Comparison of ENCODE assay signal across 2 cellular contexts in the genomic region with DNA sequence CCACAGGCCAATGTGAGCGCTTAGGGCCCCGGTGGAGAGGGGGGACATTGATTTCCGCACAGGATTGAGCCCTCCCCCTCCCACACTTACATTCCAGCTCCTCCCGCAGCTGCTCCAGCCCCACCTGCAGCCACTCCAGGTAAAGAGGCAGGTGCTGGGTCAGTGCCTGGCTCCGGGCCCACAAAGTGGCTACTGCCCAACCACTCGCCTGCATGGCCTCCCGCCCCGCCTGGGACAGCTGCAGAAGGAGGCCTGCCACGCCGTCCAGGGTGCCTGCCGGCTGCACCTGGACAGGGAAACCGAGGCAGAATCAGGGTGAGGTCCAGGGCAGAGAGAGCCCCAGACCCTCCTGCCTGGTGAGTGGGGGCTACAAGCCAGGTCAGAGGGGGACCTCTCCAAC.
TF ChIP-seq lines count a peak whose summit lies in the region.

No MANE protein-coding gene starts in this region.

TF ChIP-seq in SK-N-SH, 30 proteins besides CTCF, POLR2A, EP300 and RAD21 (continued from another document):
- TF ChIP-seq, protein P1, sequence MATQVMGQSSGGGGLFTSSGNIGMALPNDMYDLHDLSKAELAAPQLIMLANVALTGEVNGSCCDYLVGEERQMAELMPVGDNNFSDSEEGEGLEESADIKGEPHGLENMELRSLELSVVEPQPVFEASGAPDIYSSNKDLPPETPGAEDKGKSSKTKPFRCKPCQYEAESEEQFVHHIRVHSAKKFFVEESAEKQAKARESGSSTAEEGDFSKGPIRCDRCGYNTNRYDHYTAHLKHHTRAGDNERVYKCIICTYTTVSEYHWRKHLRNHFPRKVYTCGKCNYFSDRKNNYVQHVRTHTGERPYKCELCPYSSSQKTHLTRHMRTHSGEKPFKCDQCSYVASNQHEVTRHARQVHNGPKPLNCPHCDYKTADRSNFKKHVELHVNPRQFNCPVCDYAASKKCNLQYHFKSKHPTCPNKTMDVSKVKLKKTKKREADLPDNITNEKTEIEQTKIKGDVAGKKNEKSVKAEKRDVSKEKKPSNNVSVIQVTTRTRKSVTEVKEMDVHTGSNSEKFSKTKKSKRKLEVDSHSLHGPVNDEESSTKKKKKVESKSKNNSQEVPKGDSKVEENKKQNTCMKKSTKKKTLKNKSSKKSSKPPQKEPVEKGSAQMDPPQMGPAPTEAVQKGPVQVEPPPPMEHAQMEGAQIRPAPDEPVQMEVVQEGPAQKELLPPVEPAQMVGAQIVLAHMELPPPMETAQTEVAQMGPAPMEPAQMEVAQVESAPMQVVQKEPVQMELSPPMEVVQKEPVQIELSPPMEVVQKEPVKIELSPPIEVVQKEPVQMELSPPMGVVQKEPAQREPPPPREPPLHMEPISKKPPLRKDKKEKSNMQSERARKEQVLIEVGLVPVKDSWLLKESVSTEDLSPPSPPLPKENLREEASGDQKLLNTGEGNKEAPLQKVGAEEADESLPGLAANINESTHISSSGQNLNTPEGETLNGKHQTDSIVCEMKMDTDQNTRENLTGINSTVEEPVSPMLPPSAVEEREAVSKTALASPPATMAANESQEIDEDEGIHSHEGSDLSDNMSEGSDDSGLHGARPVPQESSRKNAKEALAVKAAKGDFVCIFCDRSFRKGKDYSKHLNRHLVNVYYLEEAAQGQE (IDR thresholded peaks at IDR 0.05; ENCODE audit: low read depth, low read length), result no peak
- TF ChIP-seq GATA2 (CRISPR knock-in tag; IDR thresholded peaks at IDR 0.05), result no peak
- TF ChIP-seq, protein P2, sequence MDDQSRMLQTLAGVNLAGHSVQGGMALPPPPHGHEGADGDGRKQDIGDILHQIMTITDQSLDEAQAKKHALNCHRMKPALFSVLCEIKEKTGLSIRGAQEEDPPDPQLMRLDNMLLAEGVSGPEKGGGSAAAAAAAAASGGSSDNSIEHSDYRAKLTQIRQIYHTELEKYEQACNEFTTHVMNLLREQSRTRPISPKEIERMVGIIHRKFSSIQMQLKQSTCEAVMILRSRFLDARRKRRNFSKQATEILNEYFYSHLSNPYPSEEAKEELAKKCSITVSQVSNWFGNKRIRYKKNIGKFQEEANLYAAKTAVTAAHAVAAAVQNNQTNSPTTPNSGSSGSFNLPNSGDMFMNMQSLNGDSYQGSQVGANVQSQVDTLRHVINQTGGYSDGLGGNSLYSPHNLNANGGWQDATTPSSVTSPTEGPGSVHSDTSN (IDR thresholded peaks at IDR 0.05), result no peak

TF ChIP-seq in SK-N-SH treated with all-trans-retinoic acid at 6 μM for 48 hours, 23 proteins besides CTCF, POLR2A, EP300 and RAD21 (continued from another document):
- TF ChIP-seq, protein P3, sequence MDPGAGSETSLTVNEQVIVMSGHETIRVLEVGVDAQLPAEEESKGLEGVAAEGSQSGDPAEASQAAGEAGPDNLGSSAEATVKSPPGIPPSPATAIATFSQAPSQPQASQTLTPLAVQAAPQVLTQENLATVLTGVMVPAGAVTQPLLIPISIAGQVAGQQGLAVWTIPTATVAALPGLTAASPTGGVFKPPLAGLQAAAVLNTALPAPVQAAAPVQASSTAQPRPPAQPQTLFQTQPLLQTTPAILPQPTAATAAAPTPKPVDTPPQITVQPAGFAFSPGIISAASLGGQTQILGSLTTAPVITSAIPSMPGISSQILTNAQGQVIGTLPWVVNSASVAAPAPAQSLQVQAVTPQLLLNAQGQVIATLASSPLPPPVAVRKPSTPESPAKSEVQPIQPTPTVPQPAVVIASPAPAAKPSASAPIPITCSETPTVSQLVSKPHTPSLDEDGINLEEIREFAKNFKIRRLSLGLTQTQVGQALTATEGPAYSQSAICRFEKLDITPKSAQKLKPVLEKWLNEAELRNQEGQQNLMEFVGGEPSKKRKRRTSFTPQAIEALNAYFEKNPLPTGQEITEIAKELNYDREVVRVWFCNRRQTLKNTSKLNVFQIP (CRISPR knock-in tag; IDR thresholded peaks at IDR 0.05; ENCODE audit: borderline replicate concordance, low read depth), result no peak
- TF ChIP-seq RARB (CRISPR knock-in tag; IDR thresholded peaks at IDR 0.05) (no peak), OSR1 (CRISPR knock-in tag; IDR thresholded peaks at IDR 0.05) (no peak), TCF4 (CRISPR knock-in tag; IDR thresholded peaks at IDR 0.05; ENCODE audit: borderline replicate concordance) (no peak), ZNF8 (CRISPR knock-in tag; IDR thresholded peaks at IDR 0.05) (no peak), ZC3H10 (CRISPR knock-in tag; IDR thresholded peaks at IDR 0.05) (no peak), ISL1 (CRISPR knock-in tag; IDR thresholded peaks at IDR 0.05) (no peak), ZFP30 (CRISPR knock-in tag; IDR thresholded peaks at IDR 0.05) (no peak), ESRRG (CRISPR knock-in tag; IDR thresholded peaks at IDR 0.05) (no peak)
- TF ChIP-seq, protein P4, sequence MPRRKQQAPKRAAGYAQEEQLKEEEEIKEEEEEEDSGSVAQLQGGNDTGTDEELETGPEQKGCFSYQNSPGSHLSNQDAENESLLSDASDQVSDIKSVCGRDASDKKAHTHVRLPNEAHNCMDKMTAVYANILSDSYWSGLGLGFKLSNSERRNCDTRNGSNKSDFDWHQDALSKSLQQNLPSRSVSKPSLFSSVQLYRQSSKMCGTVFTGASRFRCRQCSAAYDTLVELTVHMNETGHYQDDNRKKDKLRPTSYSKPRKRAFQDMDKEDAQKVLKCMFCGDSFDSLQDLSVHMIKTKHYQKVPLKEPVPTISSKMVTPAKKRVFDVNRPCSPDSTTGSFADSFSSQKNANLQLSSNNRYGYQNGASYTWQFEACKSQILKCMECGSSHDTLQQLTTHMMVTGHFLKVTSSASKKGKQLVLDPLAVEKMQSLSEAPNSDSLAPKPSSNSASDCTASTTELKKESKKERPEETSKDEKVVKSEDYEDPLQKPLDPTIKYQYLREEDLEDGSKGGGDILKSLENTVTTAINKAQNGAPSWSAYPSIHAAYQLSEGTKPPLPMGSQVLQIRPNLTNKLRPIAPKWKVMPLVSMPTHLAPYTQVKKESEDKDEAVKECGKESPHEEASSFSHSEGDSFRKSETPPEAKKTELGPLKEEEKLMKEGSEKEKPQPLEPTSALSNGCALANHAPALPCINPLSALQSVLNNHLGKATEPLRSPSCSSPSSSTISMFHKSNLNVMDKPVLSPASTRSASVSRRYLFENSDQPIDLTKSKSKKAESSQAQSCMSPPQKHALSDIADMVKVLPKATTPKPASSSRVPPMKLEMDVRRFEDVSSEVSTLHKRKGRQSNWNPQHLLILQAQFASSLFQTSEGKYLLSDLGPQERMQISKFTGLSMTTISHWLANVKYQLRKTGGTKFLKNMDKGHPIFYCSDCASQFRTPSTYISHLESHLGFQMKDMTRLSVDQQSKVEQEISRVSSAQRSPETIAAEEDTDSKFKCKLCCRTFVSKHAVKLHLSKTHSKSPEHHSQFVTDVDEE (CRISPR knock-in tag; IDR thresholded peaks at IDR 0.05), result no peak
- TF ChIP-seq, protein P5, sequence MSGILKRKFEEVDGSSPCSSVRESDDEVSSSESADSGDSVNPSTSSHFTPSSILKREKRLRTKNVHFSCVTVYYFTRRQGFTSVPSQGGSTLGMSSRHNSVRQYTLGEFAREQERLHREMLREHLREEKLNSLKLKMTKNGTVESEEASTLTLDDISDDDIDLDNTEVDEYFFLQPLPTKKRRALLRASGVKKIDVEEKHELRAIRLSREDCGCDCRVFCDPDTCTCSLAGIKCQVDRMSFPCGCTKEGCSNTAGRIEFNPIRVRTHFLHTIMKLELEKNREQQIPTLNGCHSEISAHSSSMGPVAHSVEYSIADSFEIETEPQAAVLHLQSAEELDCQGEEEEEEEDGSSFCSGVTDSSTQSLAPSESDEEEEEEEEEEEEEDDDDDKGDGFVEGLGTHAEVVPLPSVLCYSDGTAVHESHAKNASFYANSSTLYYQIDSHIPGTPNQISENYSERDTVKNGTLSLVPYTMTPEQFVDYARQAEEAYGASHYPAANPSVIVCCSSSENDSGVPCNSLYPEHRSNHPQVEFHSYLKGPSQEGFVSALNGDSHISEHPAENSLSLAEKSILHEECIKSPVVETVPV (CRISPR knock-in tag; IDR thresholded peaks at IDR 0.05), result no peak
- TF ChIP-seq, protein P6, sequence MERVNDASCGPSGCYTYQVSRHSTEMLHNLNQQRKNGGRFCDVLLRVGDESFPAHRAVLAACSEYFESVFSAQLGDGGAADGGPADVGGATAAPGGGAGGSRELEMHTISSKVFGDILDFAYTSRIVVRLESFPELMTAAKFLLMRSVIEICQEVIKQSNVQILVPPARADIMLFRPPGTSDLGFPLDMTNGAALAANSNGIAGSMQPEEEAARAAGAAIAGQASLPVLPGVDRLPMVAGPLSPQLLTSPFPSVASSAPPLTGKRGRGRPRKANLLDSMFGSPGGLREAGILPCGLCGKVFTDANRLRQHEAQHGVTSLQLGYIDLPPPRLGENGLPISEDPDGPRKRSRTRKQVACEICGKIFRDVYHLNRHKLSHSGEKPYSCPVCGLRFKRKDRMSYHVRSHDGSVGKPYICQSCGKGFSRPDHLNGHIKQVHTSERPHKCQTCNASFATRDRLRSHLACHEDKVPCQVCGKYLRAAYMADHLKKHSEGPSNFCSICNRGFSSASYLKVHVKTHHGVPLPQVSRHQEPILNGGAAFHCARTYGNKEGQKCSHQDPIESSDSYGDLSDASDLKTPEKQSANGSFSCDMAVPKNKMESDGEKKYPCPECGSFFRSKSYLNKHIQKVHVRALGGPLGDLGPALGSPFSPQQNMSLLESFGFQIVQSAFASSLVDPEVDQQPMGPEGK (CRISPR knock-in tag; IDR thresholded peaks at IDR 0.05; ENCODE audit: borderline replicate concordance), result no peak
